39 cellular contexts compared by ENCODE assay signal in the genomic region with DNA sequence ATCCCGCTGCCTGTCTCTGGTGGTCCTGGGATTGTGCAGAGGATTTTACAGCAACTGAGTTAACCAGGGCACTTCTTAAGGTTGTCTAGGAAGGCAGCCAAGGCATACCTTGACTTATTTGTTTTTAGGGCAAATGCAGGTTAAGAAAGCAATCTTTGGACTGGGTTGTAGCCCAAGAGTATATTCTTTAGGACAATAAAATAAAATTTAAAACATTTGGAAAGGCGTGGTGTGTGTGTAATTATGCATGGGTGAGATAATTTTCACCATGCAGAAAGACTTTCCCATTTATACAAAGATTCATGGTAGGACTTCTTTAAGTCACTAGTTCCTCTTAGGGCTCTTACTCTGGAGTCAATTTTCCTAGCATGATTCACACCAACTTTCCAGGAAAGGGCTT.
"Had no signal": no experiment of that assay in that cellular context is flagged by ENCODE, and none has a peak within 500 bp of the region (broad histone marks: within the 10 kb centered on the region; RNA-seq: fewer than 3 reads in every experiment).

No MANE protein-coding gene starts in this region.

- H3K4me3 Mint-ChIP-seq: activated naive CD4-positive, alpha-beta T cell treated with anti-CD3 and anti-CD28 coated beads for 36 hours; activated naive CD4-positive, alpha-beta T cell treated with anti-CD3 and anti-CD28 coated beads, Interleukin-2, amount 10 ng/mL, durations not matched to agents 7 days and 5 days; activated naive CD4-positive, alpha-beta T cell treated with anti-CD3 and anti-CD28 coated beads, Interleukin-2, amount 50 U/mL, for 24 hours; activated naive CD8-positive, alpha-beta T cell; activated naive CD8-positive, alpha-beta T cell treated with anti-CD3 and anti-CD28 coated beads for 36 hours; activated naive CD8-positive, alpha-beta T cell treated with anti-CD3 and anti-CD28 coated beads, Interleukin-2, amount 10 ng/mL, durations not matched to agents 7 days and 5 days; activated naive CD8-positive, alpha-beta T cell treated with anti-CD3 and anti-CD28 coated beads, Interleukin-2, amount 50 U/mL, for 24 hours; activated T-cell treated with anti-CD3 and anti-CD28 coated beads, Interleukin-2, amount 50 U/mL, for 24 hours; activated T-cell treated with anti-CD3 and anti-CD28 coated beads, Interleukin-2, amount 50 U/mL, for 4 hours; activated T-cell treated with anti-CD3 and anti-CD28 coated beads, Interleukin-2, amount 50 U/mL, for 72 hours; activated T-helper 1 cell treated with anti-CD3 and anti-CD28 coated beads, Interleukin-12 subunit alpha, Interleukin-12 subunit beta, Interleukin-2, Interleukin-4 antibody, amounts not matched to agents 30 ng/mL and 10 ng/mL and 1 ng/mL, durations not matched to agents 14 hours and 24 hours and 36 hours; activated T-helper 17 cell treated with anti-CD3 and anti-CD28 coated beads, Interleukin-2, amount 50 U/mL, for 72 hours; brain; central memory CD8-positive, alpha-beta T cell had no signal

- H3K27ac Mint-ChIP-seq: activated naive CD4-positive, alpha-beta T cell treated with anti-CD3 and anti-CD28 coated beads for 36 hours; activated naive CD4-positive, alpha-beta T cell treated with anti-CD3 and anti-CD28 coated beads, Interleukin-2, amount 10 ng/mL, durations not matched to agents 7 days and 5 days; activated naive CD4-positive, alpha-beta T cell treated with anti-CD3 and anti-CD28 coated beads, Interleukin-2, amount 50 U/mL, for 24 hours; activated naive CD4-positive, alpha-beta T cell treated with anti-CD3 and anti-CD28 coated beads, Interleukin-2, amount 50 U/mL, for 72 hours; activated naive CD8-positive, alpha-beta T cell; activated naive CD8-positive, alpha-beta T cell treated with anti-CD3 and anti-CD28 coated beads for 36 hours; activated naive CD8-positive, alpha-beta T cell treated with anti-CD3 and anti-CD28 coated beads, Interleukin-2, amount 10 ng/mL, durations not matched to agents 7 days and 5 days; activated naive CD8-positive, alpha-beta T cell treated with anti-CD3 and anti-CD28 coated beads, Interleukin-2, amount 50 U/mL, for 24 hours; activated T-cell treated with anti-CD3 and anti-CD28 coated beads, Interleukin-2, amount 50 U/mL, for 24 hours; activated T-cell treated with anti-CD3 and anti-CD28 coated beads, Interleukin-2, amount 50 U/mL, for 72 hours; activated T-helper 1 cell treated with anti-CD3 and anti-CD28 coated beads, Interleukin-12 subunit alpha, Interleukin-12 subunit beta, Interleukin-2, Interleukin-4 antibody, amounts not matched to agents 30 ng/mL and 10 ng/mL and 1 ng/mL, durations not matched to agents 14 hours and 24 hours and 36 hours; activated T-helper 17 cell treated with anti-CD3 and anti-CD28 coated beads, Interleukin-2, amount 50 U/mL, for 72 hours; activated T-helper 2 cell treated with anti-CD3 and anti-CD28 coated beads, Interferon-gamma antibody, Interleukin-2, Interleukin-4, amounts not matched to agents 10 μg/mL and 5 μg/mL and 100 μg/mL, durations not matched to agents 14 hours and 24 hours and 36 hours; brain had no signal

- DNase-seq: activated effector memory CD4-positive, alpha-beta T cell treated with anti-CD3 and anti-CD28 coated beads, Interleukin-2, amount 50 U/mL, for 16 hours; activated effector memory CD4-positive, alpha-beta T cell treated with Interleukin-2 at 50 U/mL for 16 hours; activated gamma-delta T cell; activated gamma-delta T cell treated with Interleukin-2 at 50 U/mL for 16 hours; activated naive CD4-positive, alpha-beta T cell; activated naive CD4-positive, alpha-beta T cell treated with anti-CD3 and anti-CD28 coated beads for 36 hours; activated naive CD4-positive, alpha-beta T cell treated with anti-CD3 and anti-CD28 coated beads, Interleukin-2, amount 10 ng/mL, durations not matched to agents 7 days and 5 days; activated naive CD4-positive, alpha-beta T cell treated with anti-CD3 and anti-CD28 coated beads, Interleukin-2, amount 50 U/mL, for 16 hours; activated naive CD4-positive, alpha-beta T cell treated with Interleukin-2 at 50 U/mL for 16 hours; activated naive CD8-positive, alpha-beta T cell treated with anti-CD3 and anti-CD28 coated beads for 36 hours; activated naive CD8-positive, alpha-beta T cell treated with anti-CD3 and anti-CD28 coated beads, Interleukin-2, amount 10 ng/mL, durations not matched to agents 7 days and 5 days; activated naive CD8-positive, alpha-beta T cell treated with anti-CD3 and anti-CD28 coated beads, Interleukin-2, amount 50 U/mL, for 24 hours; activated T-cell treated with anti-CD3 and anti-CD28 coated beads for 4 hours; activated T-cell treated with anti-CD3 and anti-CD28 coated beads, Interleukin-2, amount 50 U/mL, for 1 hour; activated T-cell treated with anti-CD3 and anti-CD28 coated beads, Interleukin-2, amount 50 U/mL, for 24 hours; activated T-cell treated with anti-CD3 and anti-CD28 coated beads, Interleukin-2, amount 50 U/mL, for 4 hours; activated T-cell treated with anti-CD3 and anti-CD28 coated beads, Interleukin-2, amount 50 U/mL, for 48 hours; activated T-cell treated with anti-CD3 and anti-CD28 coated beads, Interleukin-2, amount 50 U/mL, for 72 hours; adrenal gland; amniotic stem cell; amygdala; anterior cingulate cortex; aorta; body of pancreas; brain microvascular endothelial cell; caudate nucleus; central memory CD4-positive, alpha-beta T cell; cerebellar nuclear complex had no signal

- H3K4me1 Mint-ChIP-seq: activated naive CD4-positive, alpha-beta T cell treated with anti-CD3 and anti-CD28 coated beads, Interleukin-2, amount 10 ng/mL, durations not matched to agents 7 days and 5 days; activated naive CD4-positive, alpha-beta T cell treated with anti-CD3 and anti-CD28 coated beads, Interleukin-2, amount 50 U/mL, for 24 hours; activated naive CD8-positive, alpha-beta T cell treated with anti-CD3 and anti-CD28 coated beads for 36 hours; activated naive CD8-positive, alpha-beta T cell treated with anti-CD3 and anti-CD28 coated beads, Interleukin-2, amount 10 ng/mL, durations not matched to agents 7 days and 5 days; activated naive CD8-positive, alpha-beta T cell treated with anti-CD3 and anti-CD28 coated beads, Interleukin-2, amount 50 U/mL, for 24 hours; brain; central memory CD8-positive, alpha-beta T cell had no signal

- H3K4me3 ChIP-seq: adrenal gland, ascending aorta, body of pancreas, breast epithelium, cardiac muscle cell had no signal

- H3K36me3 ChIP-seq: adrenal gland, ascending aorta, brain microvascular endothelial cell, breast epithelium, cardiac muscle cell had no signal

- ATAC-seq: activated naive CD4-positive, alpha-beta T cell treated with anti-CD3 and anti-CD28 coated beads, Interleukin-2, amount 50 U/mL, for 72 hours; activated naive CD8-positive, alpha-beta T cell treated with anti-CD3 and anti-CD28 coated beads, Interleukin-2, amount 50 U/mL, for 24 hours; activated T-cell treated with anti-CD3 and anti-CD28 coated beads, Interleukin-2, amount 50 U/mL, for 4 hours; activated T-cell treated with anti-CD3 and anti-CD28 coated beads, Interleukin-2, amount 50 U/mL, for 72 hours; activated T-helper 17 cell treated with anti-CD3 and anti-CD28 coated beads, Interleukin-2, amount 50 U/mL, for 72 hours; body of pancreas had no signal

- H3K4me1 ChIP-seq: adrenal gland, ascending aorta, body of pancreas, breast epithelium had no signal

- H3K27me3 ChIP-seq: ascending aorta, body of pancreas, brain microvascular endothelial cell, breast epithelium had no signal

- H3K9me3 Mint-ChIP-seq: activated naive CD4-positive, alpha-beta T cell treated with anti-CD3 and anti-CD28 coated beads for 36 hours; activated naive CD4-positive, alpha-beta T cell treated with anti-CD3 and anti-CD28 coated beads, Interleukin-2, amount 10 ng/mL, durations not matched to agents 7 days and 5 days; activated naive CD4-positive, alpha-beta T cell treated with anti-CD3 and anti-CD28 coated beads, Interleukin-2, amount 50 U/mL, for 24 hours; activated naive CD4-positive, alpha-beta T cell treated with anti-CD3 and anti-CD28 coated beads, Interleukin-2, amount 50 U/mL, for 72 hours; activated naive CD8-positive, alpha-beta T cell treated with anti-CD3 and anti-CD28 coated beads for 36 hours; activated naive CD8-positive, alpha-beta T cell treated with anti-CD3 and anti-CD28 coated beads, Interleukin-2, amount 10 ng/mL, durations not matched to agents 7 days and 5 days; activated naive CD8-positive, alpha-beta T cell treated with anti-CD3 and anti-CD28 coated beads, Interleukin-2, amount 50 U/mL, for 24 hours; activated T-cell treated with anti-CD3 and anti-CD28 coated beads, Interleukin-2, amount 50 U/mL, for 24 hours; activated T-cell treated with anti-CD3 and anti-CD28 coated beads, Interleukin-2, amount 50 U/mL, for 4 hours; activated T-cell treated with anti-CD3 and anti-CD28 coated beads, Interleukin-2, amount 50 U/mL, for 72 hours; activated T-helper 1 cell treated with anti-CD3 and anti-CD28 coated beads, Interleukin-12 subunit alpha, Interleukin-12 subunit beta, Interleukin-2, Interleukin-4 antibody, amounts not matched to agents 30 ng/mL and 10 ng/mL and 1 ng/mL, durations not matched to agents 14 hours and 24 hours and 36 hours; activated T-helper 17 cell treated with anti-CD3 and anti-CD28 coated beads, Interleukin-2, amount 50 U/mL, for 72 hours; activated T-helper 2 cell treated with anti-CD3 and anti-CD28 coated beads, Interferon-gamma antibody, Interleukin-2, Interleukin-4, amounts not matched to agents 10 μg/mL and 5 μg/mL and 100 μg/mL, durations not matched to agents 14 hours and 24 hours and 36 hours; brain; central memory CD8-positive, alpha-beta T cell had no signal

- H3K27ac ChIP-seq: adrenal gland, ascending aorta, body of pancreas, brain microvascular endothelial cell, breast epithelium, cardiac muscle cell had no signal

- H3K9me3 ChIP-seq: adrenal gland, ascending aorta, body of pancreas, breast epithelium had no signal

- H3K36me3 Mint-ChIP-seq: activated naive CD4-positive, alpha-beta T cell treated with anti-CD3 and anti-CD28 coated beads, Interleukin-2, amount 10 ng/mL, durations not matched to agents 7 days and 5 days; activated naive CD4-positive, alpha-beta T cell treated with anti-CD3 and anti-CD28 coated beads, Interleukin-2, amount 50 U/mL, for 24 hours; activated naive CD4-positive, alpha-beta T cell treated with anti-CD3 and anti-CD28 coated beads, Interleukin-2, amount 50 U/mL, for 72 hours; activated naive CD8-positive, alpha-beta T cell; activated naive CD8-positive, alpha-beta T cell treated with anti-CD3 and anti-CD28 coated beads for 36 hours; activated naive CD8-positive, alpha-beta T cell treated with anti-CD3 and anti-CD28 coated beads, Interleukin-2, amount 10 ng/mL, durations not matched to agents 7 days and 5 days; brain had no signal
